1 cellular context compared by ENCODE assay signal in genomic region chr9:127980706-127981558, GRCh38.
A peak's percentile ranks its signal among the peaks of the same experiment; 100 is the strongest.
TF ChIP-seq lines count a peak whose summit lies in the region.

Gene EEIG1, minus strand, starts transcription at chr9:127980989. Its CDS starts 852 bp downstream, at chr9:127980137.

TF ChIP-seq in neural cell, 6 proteins besides CTCF, POLR2A, EP300 and RAD21 (continued from another document):
- peak; percentile 86 for TF ChIP-seq REST (IDR thresholded peaks at IDR 0.05; ENCODE audit: borderline replicate concordance)
